8 cellular contexts compared by ENCODE assay signal in the genomic region with DNA sequence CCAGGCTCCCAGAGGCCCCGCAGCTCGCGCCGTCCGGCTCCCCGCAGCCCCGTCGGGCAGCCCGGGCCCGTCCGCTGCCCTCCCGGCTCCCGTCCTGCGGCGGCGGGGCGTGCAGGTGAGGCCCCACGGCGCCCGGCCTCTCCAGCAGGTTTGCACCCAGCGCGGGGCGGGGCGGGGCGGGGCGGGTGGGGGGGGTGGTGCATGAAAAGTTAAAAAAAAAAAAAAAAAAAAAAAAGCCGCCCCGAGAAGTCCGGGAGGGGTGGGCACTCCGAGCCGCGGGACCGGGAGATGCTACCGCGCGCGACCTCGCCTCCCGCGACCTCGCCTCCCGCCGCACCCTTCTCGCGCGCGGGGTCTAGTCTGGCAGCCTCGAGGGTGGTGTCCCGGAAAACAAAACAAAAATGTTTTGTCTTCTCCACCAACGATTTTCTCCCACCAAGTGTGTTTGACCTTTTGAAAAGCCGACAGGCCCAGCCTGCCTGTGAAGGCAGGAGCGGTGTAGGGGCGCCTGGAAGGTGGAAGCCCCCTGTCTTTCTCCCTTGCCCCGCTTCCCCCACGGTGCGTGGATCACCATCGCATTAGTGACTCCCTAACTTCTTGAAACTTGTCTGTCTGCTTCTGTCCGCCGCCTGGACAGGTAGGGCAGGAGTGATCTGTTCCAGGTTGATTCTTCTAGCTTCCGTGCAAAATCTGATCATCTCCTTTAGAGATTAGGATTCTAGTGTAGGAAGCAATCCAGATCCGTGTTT. TPM values are rescaled to one million over a fixed set of nuclear protein-coding genes. Genes with fewer than 3 reads are reported as not detected.
DNase-seq lines count a peak whose midpoint lies in the region; ATAC-seq, FAIRE-seq and TF ChIP-seq lines count a peak whose summit lies in the region.

No MANE protein-coding gene starts in this region.

- under 1% methylated on average over 45 of the region's 61 CpGs for WGBS in HepG2 (ENCODE audit: low lambda C conversion rate)
- 4% methylated on average over 60 of the region's 61 CpGs for WGBS in thymus

- H3K36me3 ChIP-seq in HepG2 (replicated peaks in 1 of 2; ENCODE audit: control insufficient read depth in 1 of 2, insufficient read depth in 2 of 2, low read length in 2 of 2) = no peaks in the 10 kb centered on the region
- H3K36me3 ChIP-seq in thymus (ENCODE audit: control insufficient read depth, insufficient read depth) = no peaks in the 10 kb centered on the region

- H3K27me3 Mint-ChIP-seq in brain = peaks cover 80% of the 10 kb centered on the region

- FAIRE-seq in HepG2 (lab: Jason Lieb, UNC) = no peak

- TF ChIP-seq EP300 in HepG2 (IDR thresholded peaks at IDR 0.05; ENCODE audit: low read depth in 2 of 2, low read length in 2 of 2) = no peak
- no peak for TF ChIP-seq EP300 in HepG2 (CRISPR knock-in tag; IDR thresholded peaks at IDR 0.05; ENCODE audit: borderline replicate concordance)

- BruUV-seq in HepG2 (replicated peaks; lab: Mats Ljungman, UMichigan) = no TSS peak

- H3K27me3 ChIP-seq in HepG2 (ENCODE audit: control insufficient read depth in 1 of 2, insufficient read depth in 2 of 2, low read length in 2 of 2) (no peaks in the 10 kb centered on the region; a peak in 1 of 5 replicates), thymus (ENCODE audit: control insufficient read depth, insufficient read depth) (no peaks in the 10 kb centered on the region)

- no peak for TF ChIP-seq RAD21 in HepG2 (CRISPR knock-in tag; IDR thresholded peaks at IDR 0.05)

- H3K27ac Mint-ChIP-seq in brain = peak overlapping the region; percentile 65 to 86 (median 84)

- H3K4me3 Mint-ChIP-seq in brain = peak overlapping the region; percentile 90 to 96 (median 93)

- no peak for DNase-seq in GM12865 (ENCODE audit: low read depth)
- no peak for DNase-seq in LNCaP clone FGC (ENCODE audit: low read depth)
- no peak for DNase-seq in HepG2 (ENCODE audit: low spot score)
- DNase-seq in NCI-H2107 (lab: John Stamatoyannopoulos, UW) = no peak
- DNase-seq in RKO (ENCODE audit: low spot score) = no peak

- peak overlapping the region; percentile 35 for H2AFZ ChIP-seq in HepG2 (ENCODE audit: low read length)

- H3K4me1 ChIP-seq in HepG2 (ENCODE audit: insufficient read depth, low read length) = peaks cover 51% of the 10 kb centered on the region
- H3K4me1 ChIP-seq in thymus (ENCODE audit: control insufficient read depth, insufficient read depth, low read length) = no peaks in the 10 kb centered on the region

- no peak for ATAC-seq in HepG2
- ATAC-seq in GM21723 (IDR thresholded peaks at IDR 0.05; ENCODE audit: unreplicated experiment) = no peak

- in situ Hi-C loops in HepG2 (cut with HindIII; ENCODE audit: extremely low pct_ligation_motif_present, low pct_unique_long_range_greater_than_20kb) = no loop called here

- H4K20me1 ChIP-seq in HepG2 (ENCODE audit: insufficient read depth, low read length) = no peaks in the 10 kb centered on the region

- H3K4me1 Mint-ChIP-seq in brain = peaks cover 20% of the 10 kb centered on the region

- H3K9ac ChIP-seq in HepG2 (ENCODE audit: insufficient read depth, low read depth, low read length) = peak overlapping the region; percentile 81

- intact Hi-C loops in HepG2 (cut with micrococcal nuclease; ENCODE audit: unreplicated experiment) = loop anchor here (5.0 to 10.0 kb wide), 2 partner anchors 54 to 88 kb away; a partner anchor contains a TSS

- H3K4me3 ChIP-seq in GM12865 (ENCODE audit: low read depth, low read length) = peak overlapping the region; percentile 30; the same call in 1 of the 2 replicates
- peak overlapping the region; percentile 60 for H3K4me3 ChIP-seq in LNCaP clone FGC (ENCODE audit: low read depth, low read length)
- H3K4me3 ChIP-seq in HepG2 (replicated peaks in 1 of 3; ENCODE audit: insufficient read depth in 1 of 3, low read depth in 2 of 3, low read length in 3 of 3) = peak overlapping the region; percentile 71 to 84 (median 72)
- H3K4me3 ChIP-seq in thymus (ENCODE audit: low read length) = peak overlapping the region; percentile 83

- TF ChIP-seq POLR2A in HepG2 (IDR thresholded peaks at IDR 0.05; ENCODE audit: insufficient read depth in 1 of 2, low read depth in 2 of 2, low read length in 2 of 2) = no peak

- peaks cover 10% of the 10 kb centered on the region for H3K79me2 ChIP-seq in HepG2 (ENCODE audit: insufficient read depth, low read length)

- CTCF ChIA-PET in HepG2 (lab: Yijun Ruan, JAX; ENCODE audit: low intra/inter-chr PET ratio, low total read pairs) = no interaction called here

- POLR2A ChIA-PET in HepG2 (lab: Yijun Ruan, JAX) = interaction anchor here (0.5 to 1.9 kb wide), 11 partner anchors 11 to 360 kb away, joined by 3 to 11 read pairs (median 5); a partner anchor contains a TSS

- H3K9me3 ChIP-seq in HepG2 (ENCODE audit: low read length) (no peaks in the 10 kb centered on the region), thymus (ENCODE audit: control insufficient read depth) (no peaks in the 10 kb centered on the region)

- H3K9me3 Mint-ChIP-seq in brain = peaks cover 0 to 3% (median 0%) of the 10 kb centered on the region in 5 experiments

- no peaks in the 10 kb centered on the region for H3K36me3 Mint-ChIP-seq in brain

- H3K27ac ChIP-seq in HepG2 (ENCODE audit: extremely low read length, insufficient read depth, low read length) = peak overlapping the region; percentile 93
- H3K27ac ChIP-seq in thymus (ENCODE audit: low read depth) = peak overlapping the region; percentile 97

- TF ChIP-seq CTCF in GM12865 (IDR thresholded peaks at IDR 0.05; ENCODE audit: insufficient read depth, low read depth, low read length, missing control alignments) = no peak
- no peak for TF ChIP-seq CTCF in LNCaP clone FGC (IDR thresholded peaks at IDR 0.05; ENCODE audit: control insufficient read depth, extremely low read depth, insufficient read depth)
- TF ChIP-seq CTCF in brain (conservative IDR thresholded peaks at IDR 0.05) = no peak
- TF ChIP-seq CTCF in HepG2 (CRISPR knock-in tag; IDR thresholded peaks at IDR 0.05) = no peak

- peak overlapping the region; percentile 95 for H3K4me2 ChIP-seq in HepG2 (ENCODE audit: low read depth, low read length)

TF ChIP-seq in HepG2, 621 proteins besides CTCF, POLR2A, EP300 and RAD21 (continues in another document):
- 0 out of 2 replicates have a peak, but pooled peaks have one; percentile 21 for TF ChIP-seq HDAC1 (CRISPR knock-in tag; IDR thresholded peaks at IDR 0.05)

RNA-seq across cellular contexts. Expression of a gene that starts 0.5 kb away (rescaled TPM):
- polyA plus RNA-seq in brain (ENCODE audit: insufficient read depth, low read depth, low replicate concordance) (18.4 TPM), HepG2 (2011; rRNA removed) (10.9 and 12.2 TPM in 2 replicates), thymus (21.2 TPM)
- 13.3 and 13.6 TPM in 2 replicates for total RNA-seq in HepG2 (2016; rRNA removed; fragmentation: Illumina TruSeq; extraction: Trizol)
- 11.1 and 12.8 TPM in 2 replicates for total RNA-seq in HepG2 (2016; cell fraction: cytosol; rRNA removed; fragmentation: Illumina TruSeq; extraction: Trizol; ENCODE audit: low read depth)
- total RNA-seq in HepG2 (2016; cell fraction: insoluble cytoplasmic fraction; rRNA removed; fragmentation: Illumina TruSeq; extraction: Trizol) = 12.7 and 13.1 TPM in 2 replicates
- 11.4 and 12.2 TPM in 2 replicates for total RNA-seq in HepG2 (2016; cell fraction: membrane; rRNA removed; fragmentation: Illumina TruSeq; extraction: Trizol)
- 6.8 and 7.8 TPM in 2 replicates for total RNA-seq in HepG2 (2016; cell fraction: nucleus; rRNA removed; fragmentation: Illumina TruSeq; extraction: Trizol)
- polyA plus RNA-seq in HepG2 (2011; cell fraction: cytosol; rRNA removed) = 7.5 and 10.9 TPM in 2 replicates
- 5.9 and 6.3 TPM in 2 replicates for polyA plus RNA-seq in HepG2 (2011; cell fraction: nucleus; rRNA removed)
- polyA plus RNA-seq in HepG2 (2012) = 8.9 and 12.1 TPM in 2 replicates
- polyA plus RNA-seq in HepG2 (2016; cell fraction: cytosol; fragmentation: Illumina TruSeq; extraction: Trizol; ENCODE audit: low read depth) = 5.1 and 5.8 TPM in 2 replicates
- 11.8 and 14.0 TPM in 2 replicates for polyA plus RNA-seq in HepG2 (2016; cell fraction: insoluble cytoplasmic fraction; fragmentation: Illumina TruSeq; extraction: Trizol; ENCODE audit: low read depth)
- 9.8 and 11.1 TPM in 2 replicates for polyA plus RNA-seq in HepG2 (2016; cell fraction: membrane; fragmentation: Illumina TruSeq; extraction: Trizol; ENCODE audit: low read depth)
- 11.0 and 12.1 TPM in 2 replicates for polyA plus RNA-seq in HepG2 (2016; cell fraction: nucleus; fragmentation: Illumina TruSeq; extraction: Trizol; ENCODE audit: insufficient read depth, low read depth)
- 5.6 and 20.2 TPM in 2 replicates for polyA minus RNA-seq in HepG2 (2011; rRNA and poly(A)+ RNA removed; ENCODE audit: low replicate concordance)
- 12.3 and 12.5 TPM in 2 replicates for polyA minus RNA-seq in HepG2 (2011; cell fraction: cytosol; rRNA and poly(A)+ RNA removed)
- 4.2 and 8.7 TPM in 2 replicates for polyA minus RNA-seq in HepG2 (2011; cell fraction: nucleus; rRNA and poly(A)+ RNA removed)

RNA-seq across cellular contexts. Expression of a gene that starts 52.7 kb away (rescaled TPM):
- polyA plus RNA-seq in brain (ENCODE audit: insufficient read depth, low read depth, low replicate concordance) = 0.10 TPM
- 2.7 and 2.9 TPM in 2 replicates for total RNA-seq in HepG2 (2016; rRNA removed; fragmentation: Illumina TruSeq; extraction: Trizol)
- 1.1 and 1.7 TPM in 2 replicates for total RNA-seq in HepG2 (2016; cell fraction: cytosol; rRNA removed; fragmentation: Illumina TruSeq; extraction: Trizol; ENCODE audit: low read depth)
- total RNA-seq in HepG2 (2016; cell fraction: insoluble cytoplasmic fraction; rRNA removed; fragmentation: Illumina TruSeq; extraction: Trizol) = 2.5 and 2.7 TPM in 2 replicates
- total RNA-seq in HepG2 (2016; cell fraction: membrane; rRNA removed; fragmentation: Illumina TruSeq; extraction: Trizol) = 3.6 and 4.1 TPM in 2 replicates
- 1.3 and 1.7 TPM in 2 replicates for total RNA-seq in HepG2 (2016; cell fraction: nucleus; rRNA removed; fragmentation: Illumina TruSeq; extraction: Trizol)
- 20.0 and 22.0 TPM in 2 replicates for polyA plus RNA-seq in HepG2 (2011; rRNA removed)
- polyA plus RNA-seq in HepG2 (2011; cell fraction: cytosol; rRNA removed) = 16.3 and 22.0 TPM in 2 replicates
- 6.2 and 8.2 TPM in 2 replicates for polyA plus RNA-seq in HepG2 (2011; cell fraction: nucleus; rRNA removed)
- polyA plus RNA-seq in HepG2 (2012) = 9.9 and 19.2 TPM in 2 replicates
- 1.1 and 1.6 TPM in 2 replicates for polyA plus RNA-seq in HepG2 (2016; cell fraction: cytosol; fragmentation: Illumina TruSeq; extraction: Trizol; ENCODE audit: low read depth)
- 2.0 and 2.2 TPM in 2 replicates for polyA plus RNA-seq in HepG2 (2016; cell fraction: insoluble cytoplasmic fraction; fragmentation: Illumina TruSeq; extraction: Trizol; ENCODE audit: low read depth)
- 2.3 and 3.2 TPM in 2 replicates for polyA plus RNA-seq in HepG2 (2016; cell fraction: membrane; fragmentation: Illumina TruSeq; extraction: Trizol; ENCODE audit: low read depth)
- 2.1 and 2.3 TPM in 2 replicates for polyA plus RNA-seq in HepG2 (2016; cell fraction: nucleus; fragmentation: Illumina TruSeq; extraction: Trizol; ENCODE audit: insufficient read depth, low read depth)
- polyA minus RNA-seq in HepG2 (2011; rRNA and poly(A)+ RNA removed; ENCODE audit: low replicate concordance) = 28.8 TPM in 1 of 2 replicates, not detected in the other
- 13.1 and 18.4 TPM in 2 replicates for polyA minus RNA-seq in HepG2 (2011; cell fraction: cytosol; rRNA and poly(A)+ RNA removed)
- polyA minus RNA-seq in HepG2 (2011; cell fraction: nucleus; rRNA and poly(A)+ RNA removed) = 6.2 and 9.0 TPM in 2 replicates
- 0.11 TPM for polyA plus RNA-seq in thymus

Comparison
In these comparisons a context has a peak if more than half of its experiments do, and no peak if none do; other contexts are left out.
1. H3K4me3 ChIP-seq: peak in every context shown above with its lines; median percentile 83 in thymus; 72 in HepG2; 60 in LNCaP clone FGC; 30 in GM12865.